2 cellular contexts compared by ENCODE assay signal in the genomic region with DNA sequence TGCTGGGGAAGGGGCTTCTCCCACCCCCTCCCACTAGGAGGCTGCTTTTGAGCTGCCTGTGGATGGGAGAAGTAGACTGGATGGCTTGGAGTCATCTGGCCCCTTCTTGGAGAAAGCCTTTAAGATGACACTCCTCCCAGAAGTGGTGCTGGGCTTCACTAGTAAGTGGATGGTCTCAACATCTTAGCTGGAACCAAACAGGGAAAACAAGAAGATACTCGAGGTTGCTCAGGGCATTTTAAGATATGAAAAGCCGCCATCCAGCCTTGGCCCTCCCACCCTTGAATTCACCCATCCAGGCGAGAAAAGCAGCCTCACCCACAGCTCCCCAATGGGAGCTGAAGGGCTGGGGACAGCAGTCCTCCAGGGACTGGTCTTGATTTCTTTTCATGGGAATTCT.
TF ChIP-seq lines count a peak whose summit lies in the region.

No MANE protein-coding gene starts in this region.

TF ChIP-seq in SK-N-SH, 30 proteins besides CTCF, POLR2A, EP300 and RAD21:
- TF ChIP-seq, protein P1, sequence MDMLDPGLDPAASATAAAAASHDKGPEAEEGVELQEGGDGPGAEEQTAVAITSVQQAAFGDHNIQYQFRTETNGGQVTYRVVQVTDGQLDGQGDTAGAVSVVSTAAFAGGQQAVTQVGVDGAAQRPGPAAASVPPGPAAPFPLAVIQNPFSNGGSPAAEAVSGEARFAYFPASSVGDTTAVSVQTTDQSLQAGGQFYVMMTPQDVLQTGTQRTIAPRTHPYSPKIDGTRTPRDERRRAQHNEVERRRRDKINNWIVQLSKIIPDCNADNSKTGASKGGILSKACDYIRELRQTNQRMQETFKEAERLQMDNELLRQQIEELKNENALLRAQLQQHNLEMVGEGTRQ (IDR thresholded peaks at IDR 0.05; ENCODE audit: borderline replicate concordance, low read depth, low read length): no peak
- TF ChIP-seq SMC3 (IDR thresholded peaks at IDR 0.05; ENCODE audit: low read depth, low read length) (no peak), EZH2phosphoT487 (IDR thresholded peaks at IDR 0.05; ENCODE audit: borderline replicate concordance, low read depth) (no peak)
- TF ChIP-seq, protein P2, sequence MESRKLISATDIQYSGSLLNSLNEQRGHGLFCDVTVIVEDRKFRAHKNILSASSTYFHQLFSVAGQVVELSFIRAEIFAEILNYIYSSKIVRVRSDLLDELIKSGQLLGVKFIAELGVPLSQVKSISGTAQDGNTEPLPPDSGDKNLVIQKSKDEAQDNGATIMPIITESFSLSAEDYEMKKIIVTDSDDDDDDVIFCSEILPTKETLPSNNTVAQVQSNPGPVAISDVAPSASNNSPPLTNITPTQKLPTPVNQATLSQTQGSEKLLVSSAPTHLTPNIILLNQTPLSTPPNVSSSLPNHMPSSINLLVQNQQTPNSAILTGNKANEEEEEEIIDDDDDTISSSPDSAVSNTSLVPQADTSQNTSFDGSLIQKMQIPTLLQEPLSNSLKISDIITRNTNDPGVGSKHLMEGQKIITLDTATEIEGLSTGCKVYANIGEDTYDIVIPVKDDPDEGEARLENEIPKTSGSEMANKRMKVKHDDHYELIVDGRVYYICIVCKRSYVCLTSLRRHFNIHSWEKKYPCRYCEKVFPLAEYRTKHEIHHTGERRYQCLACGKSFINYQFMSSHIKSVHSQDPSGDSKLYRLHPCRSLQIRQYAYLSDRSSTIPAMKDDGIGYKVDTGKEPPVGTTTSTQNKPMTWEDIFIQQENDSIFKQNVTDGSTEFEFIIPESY (IDR thresholded peaks at IDR 0.05; ENCODE audit: borderline replicate concordance, low read depth): no peak
TF ChIP-seq in SK-N-SH: peak in this region for 0.

TF ChIP-seq in SK-N-SH treated with all-trans-retinoic acid at 6 μM for 48 hours, 23 proteins besides CTCF, POLR2A, EP300 and RAD21 (continued from another document):
- TF ChIP-seq, protein P3, sequence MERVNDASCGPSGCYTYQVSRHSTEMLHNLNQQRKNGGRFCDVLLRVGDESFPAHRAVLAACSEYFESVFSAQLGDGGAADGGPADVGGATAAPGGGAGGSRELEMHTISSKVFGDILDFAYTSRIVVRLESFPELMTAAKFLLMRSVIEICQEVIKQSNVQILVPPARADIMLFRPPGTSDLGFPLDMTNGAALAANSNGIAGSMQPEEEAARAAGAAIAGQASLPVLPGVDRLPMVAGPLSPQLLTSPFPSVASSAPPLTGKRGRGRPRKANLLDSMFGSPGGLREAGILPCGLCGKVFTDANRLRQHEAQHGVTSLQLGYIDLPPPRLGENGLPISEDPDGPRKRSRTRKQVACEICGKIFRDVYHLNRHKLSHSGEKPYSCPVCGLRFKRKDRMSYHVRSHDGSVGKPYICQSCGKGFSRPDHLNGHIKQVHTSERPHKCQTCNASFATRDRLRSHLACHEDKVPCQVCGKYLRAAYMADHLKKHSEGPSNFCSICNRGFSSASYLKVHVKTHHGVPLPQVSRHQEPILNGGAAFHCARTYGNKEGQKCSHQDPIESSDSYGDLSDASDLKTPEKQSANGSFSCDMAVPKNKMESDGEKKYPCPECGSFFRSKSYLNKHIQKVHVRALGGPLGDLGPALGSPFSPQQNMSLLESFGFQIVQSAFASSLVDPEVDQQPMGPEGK (CRISPR knock-in tag; IDR thresholded peaks at IDR 0.05; ENCODE audit: borderline replicate concordance): no peak
- TF ChIP-seq, protein P4, sequence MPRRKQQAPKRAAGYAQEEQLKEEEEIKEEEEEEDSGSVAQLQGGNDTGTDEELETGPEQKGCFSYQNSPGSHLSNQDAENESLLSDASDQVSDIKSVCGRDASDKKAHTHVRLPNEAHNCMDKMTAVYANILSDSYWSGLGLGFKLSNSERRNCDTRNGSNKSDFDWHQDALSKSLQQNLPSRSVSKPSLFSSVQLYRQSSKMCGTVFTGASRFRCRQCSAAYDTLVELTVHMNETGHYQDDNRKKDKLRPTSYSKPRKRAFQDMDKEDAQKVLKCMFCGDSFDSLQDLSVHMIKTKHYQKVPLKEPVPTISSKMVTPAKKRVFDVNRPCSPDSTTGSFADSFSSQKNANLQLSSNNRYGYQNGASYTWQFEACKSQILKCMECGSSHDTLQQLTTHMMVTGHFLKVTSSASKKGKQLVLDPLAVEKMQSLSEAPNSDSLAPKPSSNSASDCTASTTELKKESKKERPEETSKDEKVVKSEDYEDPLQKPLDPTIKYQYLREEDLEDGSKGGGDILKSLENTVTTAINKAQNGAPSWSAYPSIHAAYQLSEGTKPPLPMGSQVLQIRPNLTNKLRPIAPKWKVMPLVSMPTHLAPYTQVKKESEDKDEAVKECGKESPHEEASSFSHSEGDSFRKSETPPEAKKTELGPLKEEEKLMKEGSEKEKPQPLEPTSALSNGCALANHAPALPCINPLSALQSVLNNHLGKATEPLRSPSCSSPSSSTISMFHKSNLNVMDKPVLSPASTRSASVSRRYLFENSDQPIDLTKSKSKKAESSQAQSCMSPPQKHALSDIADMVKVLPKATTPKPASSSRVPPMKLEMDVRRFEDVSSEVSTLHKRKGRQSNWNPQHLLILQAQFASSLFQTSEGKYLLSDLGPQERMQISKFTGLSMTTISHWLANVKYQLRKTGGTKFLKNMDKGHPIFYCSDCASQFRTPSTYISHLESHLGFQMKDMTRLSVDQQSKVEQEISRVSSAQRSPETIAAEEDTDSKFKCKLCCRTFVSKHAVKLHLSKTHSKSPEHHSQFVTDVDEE (CRISPR knock-in tag; IDR thresholded peaks at IDR 0.05): no peak
- TF ChIP-seq ZFP3 (CRISPR knock-in tag; IDR thresholded peaks at IDR 0.05) (no peak), GLIS3 (CRISPR knock-in tag; IDR thresholded peaks at IDR 0.05) (no peak)
